27 cellular contexts compared by ENCODE assay signal in genomic region chrX:3299626-3300025, GRCh38. TPM values are rescaled to one million over a fixed set of nuclear protein-coding genes. Genes with fewer than 3 reads are reported as not detected.
"Had no signal": no experiment of that assay in that cellular context is flagged by ENCODE, and none has a peak within 500 bp of the region (broad histone marks: within the 10 kb centered on the region; RNA-seq: fewer than 3 reads in every experiment).

No MANE protein-coding gene starts in this region.

- H3K9me3 ChIP-seq: adrenal gland, breast epithelium, colonic mucosa, tibial artery had no signal

- H3K27ac Mint-ChIP-seq: activated naive CD4-positive, alpha-beta T cell treated with anti-CD3 and anti-CD28 coated beads, Interleukin-2, amount 50 U/mL, for 72 hours; activated T-cell treated with anti-CD3 and anti-CD28 coated beads, Interleukin-2, amount 50 U/mL, for 24 hours; activated T-helper 17 cell treated with anti-CD3 and anti-CD28 coated beads, Interleukin-2, amount 50 U/mL, for 72 hours; nephron progenitor cell; T-helper 1 cell treated with Interleukin-12 subunit alpha and Interleukin-12 subunit beta and Interleukin-4 antibody, amounts not matched to agents 30 μg/mL and 1 μg/mL, for 36 hours; WTC11 had no signal

- H3K27ac ChIP-seq: adrenal gland, breast epithelium, colonic mucosa, epithelial cell of prostate, heart left ventricle, parathyroid adenoma, tibial artery had no signal

- H3K79me2 ChIP-seq: parathyroid adenoma had no signal

- DNase-seq: activated CD4-positive, alpha-beta T cell treated with anti-CD3 and anti-CD28 coated beads, Interleukin-2, amount 50 U/mL, for 4 hours; activated CD8-positive, alpha-beta memory T cell treated with anti-CD3 and anti-CD28 coated beads for 24 hours; activated CD8-positive, alpha-beta memory T cell treated with anti-CD3 and anti-CD28 coated beads, Interleukin-2, amount 50 U/mL, for 4 hours; activated T-cell treated with anti-CD3 and anti-CD28 coated beads, Interleukin-2, amount 50 U/mL, for 24 hours; adrenal gland; colonic mucosa; heart left ventricle; islet precursor cell; left cardiac atrium; mesenchymal stem cell; nephron progenitor cell; nucleus accumbens; right cardiac atrium; stimulated activated CD4-positive, alpha-beta T cell treated with anti-CD3 and anti-CD28 coated beads, Interleukin-4, amount 100 ng/mL, for 4 hours; stimulated activated naive CD8-positive, alpha-beta T cell treated with anti-CD3 and anti-CD28 coated beads, Interleukin-15, Interleukin-2, amounts not matched to agents 100 U/mL and 50 U/mL, for 24 hours; T1000; tibial artery had no signal

- H3K9me3 Mint-ChIP-seq: activated naive CD4-positive, alpha-beta T cell treated with anti-CD3 and anti-CD28 coated beads, Interleukin-2, amount 50 U/mL, for 72 hours; activated T-cell treated with anti-CD3 and anti-CD28 coated beads, Interleukin-2, amount 50 U/mL, for 24 hours; activated T-helper 17 cell treated with anti-CD3 and anti-CD28 coated beads, Interleukin-2, amount 50 U/mL, for 72 hours; central memory CD8-positive, alpha-beta T cell; T-helper 1 cell treated with Interleukin-12 subunit alpha and Interleukin-12 subunit beta and Interleukin-4 antibody, amounts not matched to agents 30 μg/mL and 1 μg/mL, for 36 hours had no signal

- ATAC-seq: activated naive CD4-positive, alpha-beta T cell treated with anti-CD3 and anti-CD28 coated beads, Interleukin-2, amount 50 U/mL, for 72 hours; activated T-helper 17 cell treated with anti-CD3 and anti-CD28 coated beads, Interleukin-2, amount 50 U/mL, for 72 hours; heart left ventricle; left cardiac atrium; right cardiac atrium; stimulated activated naive CD8-positive, alpha-beta T cell treated with anti-CD3 and anti-CD28 coated beads, Interleukin-15, Interleukin-2, amounts not matched to agents 100 U/mL and 50 U/mL, for 24 hours; WTC11 had no signal

- H2AFZ ChIP-seq: parathyroid adenoma had no signal

- H3K36me3 ChIP-seq: adrenal gland, breast epithelium, colonic mucosa, heart left ventricle, tibial artery had no signal

- H3K4me1 ChIP-seq: adrenal gland, breast epithelium, colonic mucosa, heart left ventricle, parathyroid adenoma, tibial artery had no signal

- H3K4me3 Mint-ChIP-seq: activated T-cell treated with anti-CD3 and anti-CD28 coated beads, Interleukin-2, amount 50 U/mL, for 24 hours; activated T-helper 17 cell treated with anti-CD3 and anti-CD28 coated beads, Interleukin-2, amount 50 U/mL, for 72 hours; central memory CD8-positive, alpha-beta T cell; nephron progenitor cell; T-helper 1 cell treated with Interleukin-12 subunit alpha and Interleukin-12 subunit beta and Interleukin-4 antibody, amounts not matched to agents 30 μg/mL and 1 μg/mL, for 36 hours; WTC11 had no signal

- H3K4me3 ChIP-seq: adrenal gland, breast epithelium, colonic mucosa, heart left ventricle, tibial artery had no signal

- H3K9ac ChIP-seq: parathyroid adenoma had no signal

- H3K4me1 Mint-ChIP-seq: activated T-helper 17 cell treated with anti-CD3 and anti-CD28 coated beads, Interleukin-2, amount 50 U/mL, for 72 hours; central memory CD8-positive, alpha-beta T cell; nephron progenitor cell; WTC11 had no signal

- H3K27me3 Mint-ChIP-seq: activated T-helper 17 cell treated with anti-CD3 and anti-CD28 coated beads, Interleukin-2, amount 50 U/mL, for 72 hours; central memory CD8-positive, alpha-beta T cell had no signal

- H3K27me3 ChIP-seq: adrenal gland, colonic mucosa, heart left ventricle, tibial artery had no signal

- H3K36me3 Mint-ChIP-seq: activated naive CD4-positive, alpha-beta T cell treated with anti-CD3 and anti-CD28 coated beads, Interleukin-2, amount 50 U/mL, for 72 hours; WTC11 had no signal

RNA-seq across cellular contexts. Expression of gene MXRA5, which starts 46.8 kb away (rescaled TPM):
- total RNA-seq: activated naive CD4-positive, alpha-beta T cell treated with anti-CD3 and anti-CD28 coated beads, Interleukin-2, amount 50 U/mL, for 72 hours; activated T-helper 17 cell treated with anti-CD3 and anti-CD28 coated beads, Interleukin-2, amount 50 U/mL, for 72 hours; mononuclear cell; pulmonary artery endothelial cell had no signal
